Comparison of ENCODE assay signal across 23 cellular contexts in genomic region chr1:215900684-215901083, GRCh38.
"Had no signal": no experiment of that assay in that cellular context is flagged by ENCODE, and none has a peak within 500 bp of the region (broad histone marks: within the 10 kb centered on the region; RNA-seq: fewer than 3 reads in every experiment).

No MANE protein-coding gene starts in this region.

- DNase-seq: activated CD4-positive, alpha-beta memory T cell treated with anti-CD3 and anti-CD28 coated beads, Interleukin-2, amount 10 ng/mL, durations not matched to agents 7 days and 5 days; activated CD4-positive, alpha-beta T cell treated with anti-CD3 and anti-CD28 coated beads for 1 hour; activated CD4-positive, alpha-beta T cell treated with anti-CD3 and anti-CD28 coated beads, Interleukin-2, amount 10 ng/mL, durations not matched to agents 7 days and 5 days; activated CD8-positive, alpha-beta memory T cell treated with anti-CD3 and anti-CD28 coated beads, Interleukin-2, amount 50 U/mL, for 48 hours; activated gamma-delta T cell; activated naive CD4-positive, alpha-beta T cell treated with anti-CD3 and anti-CD28 coated beads, Interleukin-2, amount 50 U/mL, for 16 hours; activated T-cell treated with anti-CD3 and anti-CD28 coated beads, Interleukin-2, amount 50 U/mL, for 24 hours; amniotic stem cell; brain microvascular endothelial cell; endodermal cell; heart right ventricle; left lung; lower lobe of right lung; mesenchymal stem cell; naive thymus-derived CD8-positive, alpha-beta T cell; nucleus accumbens; pancreas; retina; stimulated activated CD4-positive, alpha-beta T cell treated with anti-CD3 and anti-CD28 coated beads, Interleukin-12 subunit alpha, Interleukin-12 subunit beta, amount 100 ng/mL, for 4 hours; stimulated activated CD4-positive, alpha-beta T cell treated with anti-CD3 and anti-CD28 coated beads, Interleukin-4, amount 100 ng/mL, for 1 hour; stimulated activated naive CD8-positive, alpha-beta T cell treated with anti-CD3 and anti-CD28 coated beads, Interleukin-15, Interleukin-2, amounts not matched to agents 100 U/mL and 50 U/mL, for 24 hours; testis; transverse colon had no signal
